ENCODE assay signal across 13 cellular contexts in genomic region chr11:118938491-118939411, GRCh38. TPM values are rescaled to one million over a fixed set of nuclear protein-coding genes. Genes with fewer than 3 reads are reported as not detected.
A peak's percentile ranks its signal among the peaks of the same experiment; 100 is the strongest.
DNase-seq lines count a peak whose midpoint lies in the region; ATAC-seq and FAIRE-seq lines count a peak whose summit lies in the region.
"Had no signal": no experiment of that assay in that cellular context is flagged by ENCODE, and none has a peak within 500 bp of the region (broad histone marks: within the 10 kb centered on the region; RNA-seq: fewer than 3 reads in every experiment).

No MANE protein-coding gene starts in this region.

- H3K27me3 ChIP-seq in Karpas-422 (ENCODE audit: low read length): no peaks in the 10 kb centered on the region

- H3K9me3 ChIP-seq in Karpas-422 (ENCODE audit: low read length): no peaks in the 10 kb centered on the region

- H3K27me3 Mint-ChIP-seq in T-helper 2 cell treated with Interferon-gamma antibody and Interleukin-4, amounts not matched to agents 5 μg/mL and 100 μg/mL, for 36 hours (ENCODE audit: low read depth): no peaks in the 10 kb centered on the region

- H3K4me1 ChIP-seq in Karpas-422 (ENCODE audit: low read length): peaks cover 9% of the 10 kb centered on the region

- peak; percentile 81 for ATAC-seq in esophagus mucosa

- H4K20me1 ChIP-seq in Karpas-422 (ENCODE audit: insufficient read depth, low read depth, low read length): no peaks in the 10 kb centered on the region

- H2AFZ ChIP-seq in Karpas-422 (ENCODE audit: low read length): no peak overlapping the region

- no peak overlapping the region for H3K27ac ChIP-seq in Karpas-422 (ENCODE audit: low read length)
- H3K27ac ChIP-seq: WERI-Rb-1 had no signal

- H3K36me3 ChIP-seq in Karpas-422 (ENCODE audit: insufficient read depth, low read length): no peaks in the 10 kb centered on the region
- H3K36me3 ChIP-seq: WERI-Rb-1 had no signal

- no peak for DNase-seq in T-helper 2 cell treated with Interferon-gamma antibody and Interleukin-4, amounts not matched to agents 5 μg/mL and 100 μg/mL, for 36 hours (ENCODE audit: low spot score)
- no peak for DNase-seq in T-helper 2 cell
- DNase-seq in RCC 7860 (ENCODE audit: low spot score): peak; percentile 97
- peak; percentile 94 for DNase-seq in renal cortical epithelial cell (ENCODE audit: low read depth)
- no peak for DNase-seq in medulla oblongata (ENCODE audit: extremely low spot score)
- DNase-seq in Karpas-422: no peak
- no peak for DNase-seq in pons (ENCODE audit: low spot score)
- DNase-seq: activated gamma-delta T cell treated with Interleukin-2 at 50 U/mL for 16 hours; NK-92 treated with Interleukin-12 subunit alpha and Interleukin-12 subunit beta, amount 100 ng/mL, for 24 hours; WERI-Rb-1 had no signal

- no peak overlapping the region for H3K4me3 Mint-ChIP-seq in T-helper 2 cell treated with Interferon-gamma antibody and Interleukin-4, amounts not matched to agents 5 μg/mL and 100 μg/mL, for 36 hours

- no peaks in the 10 kb centered on the region for H3K36me3 Mint-ChIP-seq in T-helper 2 cell treated with Interferon-gamma antibody and Interleukin-4, amounts not matched to agents 5 μg/mL and 100 μg/mL, for 36 hours (ENCODE audit: low read depth)

- no peak overlapping the region for H3K4me3 ChIP-seq in Karpas-422 (ENCODE audit: low read length)

- peak overlapping the region; percentile 27 for H3K27ac Mint-ChIP-seq in T-helper 2 cell treated with Interferon-gamma antibody and Interleukin-4, amounts not matched to agents 5 μg/mL and 100 μg/mL, for 36 hours

- no peaks in the 10 kb centered on the region for H3K9me2 ChIP-seq in Karpas-422 (replicated peaks; ENCODE audit: insufficient read depth, low read length)

- peaks cover 18% of the 10 kb centered on the region for H3K4me1 Mint-ChIP-seq in T-helper 2 cell treated with Interferon-gamma antibody and Interleukin-4, amounts not matched to agents 5 μg/mL and 100 μg/mL, for 36 hours (ENCODE audit: low read depth)

- H3K79me2 ChIP-seq in Karpas-422 (ENCODE audit: low read length): no peaks in the 10 kb centered on the region

- no peaks in the 10 kb centered on the region for H3K9me3 Mint-ChIP-seq in T-helper 2 cell treated with Interferon-gamma antibody and Interleukin-4, amounts not matched to agents 5 μg/mL and 100 μg/mL, for 36 hours

- H3K9ac ChIP-seq in Karpas-422 (ENCODE audit: low read length): no peak overlapping the region

- FAIRE-seq in RCC 7860 (lab: Jason Lieb, UNC): peak; percentile 92
- FAIRE-seq: A204.1, endothelial cell of umbilical vein had no signal

- no peak overlapping the region for H3K4me2 ChIP-seq in Karpas-422 (ENCODE audit: low read depth, low read length, poor library complexity, severe bottlenecking)

RNA-seq across cellular contexts. Expression of gene BCL9L, which starts 13.0 kb away (rescaled TPM):
- total RNA-seq in esophagus mucosa (44.6 TPM), renal cortical epithelial cell (22.6 and 44.8 TPM in 2 replicates)
- 0.18 and 0.56 TPM in 2 replicates for total RNA-seq in Karpas-422 (2014; rRNA removed; shearing (Covaris generic); ENCODE audit: low replicate concordance)

RNA-seq across cellular contexts. Expression of gene UPK2, which starts 17.3 kb away (rescaled TPM):
- total RNA-seq in esophagus mucosa (0.32 TPM), renal cortical epithelial cell (0.10 TPM in 1 of 2 replicates, not detected in the other)
- total RNA-seq in Karpas-422 (2014; rRNA removed; shearing (Covaris generic); ENCODE audit: low replicate concordance): not detected in 2 replicates
- total RNA-seq: endothelial cell of umbilical vein had no signal

RNA-seq across cellular contexts. Expression of gene FOXR1, which starts 32.8 kb away (rescaled TPM):
- total RNA-seq in esophagus mucosa: not detected
- total RNA-seq in renal cortical epithelial cell: not detected in 2 replicates
- total RNA-seq in Karpas-422 (2014; rRNA removed; shearing (Covaris generic); ENCODE audit: low replicate concordance): not detected in 2 replicates
- total RNA-seq: endothelial cell of umbilical vein had no signal

RNA-seq across cellular contexts. Expression of gene CXCR5, which starts 55.1 kb away (rescaled TPM):
- total RNA-seq in esophagus mucosa (0.20 TPM), renal cortical epithelial cell (not detected in 2 replicates)
- total RNA-seq in Karpas-422 (2014; rRNA removed; shearing (Covaris generic); ENCODE audit: low replicate concordance): 0.71 and 1.2 TPM in 2 replicates
- total RNA-seq: endothelial cell of umbilical vein had no signal

RNA-seq across cellular contexts. Expression of gene CENATAC, which starts 59.2 kb away (rescaled TPM):
- total RNA-seq in esophagus mucosa (11.9 TPM), renal cortical epithelial cell (9.0 and 23.3 TPM in 2 replicates)
- 14.2 and 25.0 TPM in 2 replicates for total RNA-seq in Karpas-422 (2014; rRNA removed; shearing (Covaris generic); ENCODE audit: low replicate concordance)

Comparison
In these comparisons a context has a peak if more than half of its experiments do, and no peak if none do; other contexts are left out.
1. DNase-seq: peak in RCC 7860 (single experiment) and renal cortical epithelial cell (single experiment); none in T-helper 2 cell treated with Interferon-gamma antibody and Interleukin-4, amounts not matched to agents 5 μg/mL and 100 μg/mL, for 36 hours (single experiment), T-helper 2 cell (0 of 5), medulla oblongata (single experiment), Karpas-422 (single experiment) and pons (single experiment).
2. RNA of gene BCL9L, which starts 13.0 kb away (total RNA-seq): 22.6 to 44.8 TPM in renal cortical epithelial cell and 44.6 TPM in esophagus mucosa (single experiment); 0.18 to 0.56 TPM in Karpas-422; every median in the first group is over 10 times any median in the second.